ENCODE assay signal across 8 cellular contexts in the genomic region with DNA sequence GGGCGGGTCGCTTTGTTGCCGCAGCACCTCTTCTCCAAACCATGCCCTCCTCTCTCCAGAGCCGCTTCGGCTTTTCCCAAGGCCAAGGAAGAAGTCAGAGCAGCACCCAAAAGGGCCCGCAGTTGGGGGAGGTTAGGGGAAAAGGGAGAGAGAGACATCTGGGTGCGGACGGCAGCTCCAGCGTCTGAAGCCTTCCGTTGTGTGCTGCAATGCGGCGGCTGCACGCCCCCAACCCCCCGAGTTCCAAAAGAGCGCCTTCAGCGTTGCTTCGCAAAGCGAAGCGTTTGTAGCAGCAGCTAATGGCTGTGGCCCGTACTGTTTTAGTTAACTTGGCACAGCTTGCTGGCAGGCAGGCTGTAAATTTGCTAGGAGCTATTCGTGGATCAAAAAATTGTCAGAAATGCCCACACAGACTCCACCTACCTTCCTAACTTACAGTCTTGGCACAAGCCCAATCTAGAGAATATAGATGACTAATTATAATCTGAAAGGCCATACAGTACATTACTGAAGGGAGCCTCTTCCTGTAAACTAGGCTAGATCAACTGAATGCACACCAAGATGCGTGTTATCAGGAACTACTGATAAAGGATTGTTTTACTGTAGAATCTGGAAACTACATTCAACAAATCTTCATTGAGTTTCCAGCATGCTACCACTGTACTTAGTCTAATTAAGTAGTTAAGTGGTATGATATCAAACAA. TPM values are rescaled to one million over a fixed set of nuclear protein-coding genes. Genes with fewer than 3 reads are reported as not detected.
DNase-seq lines count a peak whose midpoint lies in the region; ATAC-seq, FAIRE-seq and TF ChIP-seq lines count a peak whose summit lies in the region.

No MANE protein-coding gene starts in this region.

- ATAC-seq in GM18508 (IDR thresholded peaks at IDR 0.05; ENCODE audit: insufficient read depth, unreplicated experiment) = peak; percentile 23

- peak overlapping the region; percentile 50 to 66 for H3K4me3 ChIP-seq in foreskin fibroblast (ENCODE audit: low read depth in 1 of 2, low read length in 2 of 2)

- peak overlapping the region; percentile 77 for H3K27ac ChIP-seq in temporal lobe (ENCODE audit: low read depth, low read length)

- DNase-seq in HPDE6-E6E7 (ENCODE audit: extremely low spot score) (peak; percentile 28), RKO (ENCODE audit: low spot score) (peak; percentile 87), foreskin fibroblast (peak; percentile 57 to 81), neural crest cell (ENCODE audit: low read depth, low spot score) (peak; percentile 40), GM19239 (ENCODE audit: insufficient read length, low spot score) (no peak)
- DNase-seq in activated gamma-delta T cell treated with anti-CD3 and anti-CD28 coated beads, Interleukin-2, amount 50 U/mL, for 16 hours (ENCODE audit: low read depth) = peak; percentile 20

- H3K27ac Mint-ChIP-seq in neural crest cell (ENCODE audit: unreplicated experiment) = peak overlapping the region; percentile 99

- FAIRE-seq in GM19239 (lab: Jason Lieb, UNC) = no peak

- H3K4me3 Mint-ChIP-seq in neural crest cell = peak overlapping the region; percentile 94

- peaks cover 51% of the 10 kb centered on the region for H3K4me1 Mint-ChIP-seq in neural crest cell

- TF ChIP-seq CTCF in foreskin fibroblast (IDR thresholded peaks at IDR 0.05; ENCODE audit: low read depth, low read length) (no peak), neural crest cell (conservative IDR thresholded peaks at IDR 0.05) (no peak)

- H3K27me3 Mint-ChIP-seq in neural crest cell (ENCODE audit: low read depth) = peaks cover 4% of the 10 kb centered on the region

- no peaks in the 10 kb centered on the region for H3K36me3 Mint-ChIP-seq in neural crest cell (ENCODE audit: low read depth)

- H3K9me3 Mint-ChIP-seq in neural crest cell = no peaks in the 10 kb centered on the region

RNA-seq across cellular contexts. Expression of a gene that starts 1.1 kb away (rescaled TPM):
- total RNA-seq in neural crest cell (40.9 and 41.3 TPM in 2 replicates), temporal lobe (91.7 TPM)
